ENCODE assay signal across 15 cellular contexts in genomic region chr21:46054447-46054846, GRCh38. TPM values are rescaled to one million over a fixed set of nuclear protein-coding genes. Genes with fewer than 3 reads are reported as not detected.
DNase-seq lines count a peak whose midpoint lies in the region; FAIRE-seq and TF ChIP-seq lines count a peak whose summit lies in the region.
"Had no signal": no experiment of that assay in that cellular context is flagged by ENCODE, and none has a peak within 500 bp of the region (broad histone marks: within the 10 kb centered on the region; RNA-seq: fewer than 3 reads in every experiment).

No MANE protein-coding gene starts in this region.

- H3K9me3 ChIP-seq in breast epithelium (no peaks in the 10 kb centered on the region), mammary epithelial cell (replicated peaks; ENCODE audit: insufficient read depth, low read length) (peaks cover 11% of the 10 kb centered on the region)
- H3K9me3 ChIP-seq: gastrocnemius medialis had no signal

- FAIRE-seq in GM12892 (lab: Jason Lieb, UNC), result no peak
- no peak for FAIRE-seq in GM19239 (lab: Jason Lieb, UNC)
- FAIRE-seq in urothelium cell line (lab: Jason Lieb, UNC), result no peak
- FAIRE-seq: G401.6 had no signal

- peaks cover 4% of the 10 kb centered on the region for H3K36me3 Mint-ChIP-seq in nephron progenitor cell (ENCODE audit: low read depth)

- TF ChIP-seq CTCF in breast epithelium (IDR thresholded peaks at IDR 0.05) (no peak), mammary epithelial cell (conservative IDR thresholded peaks at IDR 0.05 in 1 of 2, IDR thresholded peaks at IDR 0.05 in 1 of 2; ENCODE audit: extremely low read depth in 1 of 2, insufficient read depth in 1 of 2, low read depth in 1 of 2, low read length in 2 of 2) (no peak), fibroblast of villous mesenchyme (IDR thresholded peaks at IDR 0.05; ENCODE audit: insufficient read depth, low read depth, low read length) (no peak), nephron progenitor cell (IDR thresholded peaks at IDR 0.05) (no peak)

- intact Hi-C loops in breast epithelium (cut with DNase I; ENCODE audit: low total_unique reads) (no loop called here), mammary epithelial cell (cut with micrococcal nuclease) (no loop called here)

- peaks cover 9% of the 10 kb centered on the region in 2 donors for H3K4me1 ChIP-seq in breast epithelium
- peaks cover 33% of the 10 kb centered on the region for H3K4me1 ChIP-seq in mammary epithelial cell (ENCODE audit: insufficient read depth, low read length)

- H3K27me3 ChIP-seq in breast epithelium (peaks cover 0 to 2% of the 10 kb centered on the region in 2 donors), mammary epithelial cell (ENCODE audit: insufficient read depth, low read length) (no peaks in the 10 kb centered on the region)

- H3K9ac ChIP-seq in mammary epithelial cell (ENCODE audit: insufficient read depth, low read length), result no peak overlapping the region
- H3K9ac ChIP-seq: KMS-11 had no signal

- H3K79me2 ChIP-seq in mammary epithelial cell (ENCODE audit: insufficient read depth, low read length), result no peaks in the 10 kb centered on the region

- H3K4me3 Mint-ChIP-seq in nephron progenitor cell, result no peak overlapping the region
- H3K4me3 Mint-ChIP-seq: activated CD8-positive, alpha-beta T cell treated with anti-CD3 and anti-CD28 coated beads, Interleukin-2, amount 10 ng/mL, durations not matched to agents 7 days and 5 days had no signal

- no peak overlapping the region for H2AFZ ChIP-seq in mammary epithelial cell (ENCODE audit: low read depth, low read length)

- 70% methylated on average over 5 of the region's 11 CpGs for WGBS in mammary epithelial cell (ENCODE audit: low coverage, missing lambda C conversion rate)

- H3K27ac ChIP-seq in breast epithelium (peak overlapping the region; percentile 42 to 95), mammary epithelial cell (ENCODE audit: insufficient read depth, low read depth, low read length) (no peak overlapping the region)
- H3K27ac ChIP-seq: KMS-11 had no signal

- DNase-seq in breast epithelium (ENCODE audit: low spot score in 2 of 2), result no peak
- DNase-seq in mammary epithelial cell, result no peak
- peak; percentile 46 for DNase-seq in fibroblast of villous mesenchyme (ENCODE audit: low read depth)
- no peak for DNase-seq in nephron progenitor cell
- DNase-seq in GM12892 (ENCODE audit: insufficient read length), result no peak
- DNase-seq in putamen (ENCODE audit: low spot score), result no peak
- DNase-seq in GM19239 (ENCODE audit: insufficient read length, low spot score), result no peak
- DNase-seq in urothelium cell line (ENCODE audit: low spot score), result no peak
- DNase-seq: activated CD8-positive, alpha-beta T cell treated with anti-CD3 and anti-CD28 coated beads, Interleukin-2, amount 10 ng/mL, durations not matched to agents 7 days and 5 days; gastrocnemius medialis; NCI-H510A; stimulated activated CD4-positive, alpha-beta T cell treated with anti-CD3 and anti-CD28 coated beads, Interleukin-15, amount 100 ng/mL, for 24 hours; stimulated activated naive CD4-positive, alpha-beta T cell had no signal

- H3K4me2 ChIP-seq in mammary epithelial cell (ENCODE audit: insufficient read depth, low read depth, low read length), result no peak overlapping the region
- H3K4me2 ChIP-seq: KMS-11 had no signal

- peaks cover 22% of the 10 kb centered on the region for H3K9me3 Mint-ChIP-seq in nephron progenitor cell

- BruUV-seq in mammary epithelial cell (replicated peaks; lab: Mats Ljungman, UMichigan), result no TSS peak

- CTCF ChIA-PET in mammary epithelial cell (lab: Charles Lee; ENCODE audit: low non-redundant PET), result no interaction called here

- H3K36me3 ChIP-seq in breast epithelium (no peaks in the 10 kb centered on the region), mammary epithelial cell (ENCODE audit: insufficient read depth, low read length) (no peaks in the 10 kb centered on the region)
- H3K36me3 ChIP-seq: gastrocnemius medialis had no signal

- peaks cover 50% of the 10 kb centered on the region for H3K4me1 Mint-ChIP-seq in nephron progenitor cell

- peaks cover 8% of the 10 kb centered on the region for H3K27me3 Mint-ChIP-seq in nephron progenitor cell (ENCODE audit: low read depth, poor library complexity)

- peak overlapping the region; percentile 69 for H3K27ac Mint-ChIP-seq in nephron progenitor cell
- H3K27ac Mint-ChIP-seq: activated CD8-positive, alpha-beta T cell treated with anti-CD3 and anti-CD28 coated beads, Interleukin-2, amount 10 ng/mL, durations not matched to agents 7 days and 5 days had no signal

- H3K4me3 ChIP-seq in breast epithelium, result no peak overlapping the region
- no peak overlapping the region for H3K4me3 ChIP-seq in mammary epithelial cell (replicated peaks in 1 of 3; ENCODE audit: insufficient read depth in 1 of 3, low read depth in 2 of 3, low read length in 3 of 3)
- no peak overlapping the region for H3K4me3 ChIP-seq in fibroblast of villous mesenchyme (ENCODE audit: low read depth, low read length)
- H3K4me3 ChIP-seq: gastrocnemius medialis had no signal

- dilution Hi-C loops in mammary epithelial cell (cut with HindIII; ENCODE audit: low sequenced_read_pairs), result loop anchor here (5.0 to 25.0 kb wide), 4 partner anchors 52 to 467 kb away; no protein-coding TSS in a partner anchor

- no peak for TF ChIP-seq POLR2A in breast epithelium (IDR thresholded peaks at IDR 0.05)
- no peak for TF ChIP-seq POLR2A in GM12892 (IDR thresholded peaks at IDR 0.05; ENCODE audit: low read depth, low read length)

- in situ Hi-C loops in mammary epithelial cell (cut with MboI; ENCODE audit: low sequenced_read_pairs in 2 of 2), result no loop called here

- H4K20me1 ChIP-seq in mammary epithelial cell (ENCODE audit: insufficient read depth, low read length), result no peaks in the 10 kb centered on the region

RNA-seq across cellular contexts. Expression of gene COL6A2, which starts 43.5 kb away (rescaled TPM):
- 1,000 to 10,000 TPM in 1 of 3 donors, 100 to 1,000 TPM in 2; 177 to 1,266 (median 418) TPM for total RNA-seq in breast epithelium
- total RNA-seq in mammary epithelial cell, result 10 to 100 TPM in 1 of 2 donors, under 1 TPM in 1; 0.87 to 47.0 TPM
- polyA plus RNA-seq in mammary epithelial cell, result 0.74 TPM
- polyA minus RNA-seq in mammary epithelial cell, result not detected
- total RNA-seq in fibroblast of villous mesenchyme, result 487 and 812 TPM in 2 replicates
- 0.28 TPM for polyA plus RNA-seq in GM12892 (2012; ENCODE audit: missing spikeins)
